7 cellular contexts compared by ENCODE assay signal in the genomic region with DNA sequence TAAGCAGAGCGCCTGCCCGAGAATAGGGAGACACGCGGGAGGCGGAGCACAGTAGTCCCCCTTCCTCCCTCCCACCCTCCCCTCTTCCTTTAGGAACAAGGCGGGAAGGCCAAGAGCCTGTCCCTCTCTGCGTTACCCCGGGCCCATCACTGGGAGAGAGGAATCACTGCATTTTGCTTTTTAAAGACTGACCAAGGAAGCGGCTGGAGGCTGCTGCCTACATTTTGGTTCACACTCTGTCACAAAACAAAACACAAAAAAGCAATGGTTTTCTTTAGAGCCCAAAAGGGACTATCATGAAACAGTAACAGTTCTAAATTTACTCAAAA. TPM values are rescaled to one million over a fixed set of nuclear protein-coding genes. Genes with fewer than 3 reads are reported as not detected.
A peak's percentile ranks its signal among the peaks of the same experiment; 100 is the strongest.
DNase-seq lines count a peak whose midpoint lies in the region; ATAC-seq and TF ChIP-seq lines count a peak whose summit lies in the region.

No MANE protein-coding gene starts in this region.

- TF ChIP-seq POLR2A in spleen (IDR thresholded peaks at IDR 0.05), result no peak

- H3K36me3 Mint-ChIP-seq in central memory CD8-positive, alpha-beta T cell (ENCODE audit: insufficient read depth), result peaks cover 15% of the 10 kb centered on the region
- H3K36me3 Mint-ChIP-seq in effector memory CD8-positive, alpha-beta T cell (ENCODE audit: insufficient read depth), result peaks cover 7% of the 10 kb centered on the region

- H3K4me3 ChIP-seq in spleen, result peak overlapping the region in 7 of 8 donors; percentile 43 to 81 (median 58)

- no peak overlapping the region for H3K27ac Mint-ChIP-seq in central memory CD8-positive, alpha-beta T cell (ENCODE audit: low read depth)
- H3K27ac Mint-ChIP-seq in effector memory CD8-positive, alpha-beta T cell, result no peak overlapping the region

- peaks cover 0 to 41% (median 8%) of the 10 kb centered on the region in 6 donors for H3K36me3 ChIP-seq in spleen

- H3K27ac ChIP-seq in spleen, result peak overlapping the region in 2 of 8 donors; percentile 45 to 49

- DNase-seq in central memory CD8-positive, alpha-beta T cell (ENCODE audit: low spot score in 2 of 2), result no peak
- no peak for DNase-seq in spleen
- no peak for DNase-seq in effector memory CD8-positive, alpha-beta T cell
- DNase-seq in GF-D8 (lab: John Stamatoyannopoulos, UW), result no peak
- DNase-seq in stimulated activated CD4-positive, alpha-beta T cell treated with anti-CD3 and anti-CD28 coated beads, Interleukin-4, amount 100 ng/mL, for 4 hours, result no peak

- 28 to 34% (median 30%) methylated on average over 9 of the region's 9 CpGs for WGBS in spleen, 5 donors

- H3K4me1 Mint-ChIP-seq in central memory CD8-positive, alpha-beta T cell, result peaks cover 7% of the 10 kb centered on the region
- peaks cover under 1 to 16% of the 10 kb centered on the region in 2 donors for H3K4me1 Mint-ChIP-seq in effector memory CD8-positive, alpha-beta T cell (ENCODE audit: low read depth in 2 of 2)

- peaks cover 0 to 21% (median 14%) of the 10 kb centered on the region in 6 donors for H3K4me1 ChIP-seq in spleen

- H3K9me3 Mint-ChIP-seq in central memory CD8-positive, alpha-beta T cell, result no peaks in the 10 kb centered on the region
- H3K9me3 Mint-ChIP-seq in effector memory CD8-positive, alpha-beta T cell, result no peaks in the 10 kb centered on the region

- H3K9me3 ChIP-seq in spleen, result no peaks in the 10 kb centered on the region

- intact Hi-C loops in spleen (cut with DNase I; ENCODE audit: low total_unique reads), result no loop called here

- H3K27me3 Mint-ChIP-seq in central memory CD8-positive, alpha-beta T cell, result no peaks in the 10 kb centered on the region
- H3K27me3 Mint-ChIP-seq in effector memory CD8-positive, alpha-beta T cell, result no peaks in the 10 kb centered on the region

- ATAC-seq in GM19397 (IDR thresholded peaks at IDR 0.05; ENCODE audit: unreplicated experiment) (peak; percentile 7), HG03175 (IDR thresholded peaks at IDR 0.05; ENCODE audit: unreplicated experiment) (peak; percentile 14)
- no peak for ATAC-seq in central memory CD8-positive, alpha-beta T cell (replicated peaks; ENCODE audit: extremely low read depth, poor library complexity, severe bottlenecking)
- no peak for ATAC-seq in effector memory CD8-positive, alpha-beta T cell (replicated peaks)

- H3K4me3 Mint-ChIP-seq in central memory CD8-positive, alpha-beta T cell, result peak overlapping the region; percentile 85
- peak overlapping the region in 1 of 2 donors; percentile 10 for H3K4me3 Mint-ChIP-seq in effector memory CD8-positive, alpha-beta T cell

- H3K27me3 ChIP-seq in spleen (replicated peaks in 1 of 7), result no peaks in the 10 kb centered on the region

- TF ChIP-seq CTCF in spleen (IDR thresholded peaks at IDR 0.05 in 8 of 11, conservative IDR thresholded peaks at IDR 0.05 in 3 of 11), result peak in 5 of 11 experiments; percentile 34 to 68 (median 49)

RNA-seq across cellular contexts. Expression of a gene that starts 19.8 kb away (rescaled TPM):
- 10 to 100 TPM; 11.5 to 18.4 (median 15.1) TPM for total RNA-seq in spleen
- 1 to 10 TPM; 7.4 to 9.1 (median 8.6) TPM for polyA plus RNA-seq in spleen

RNA-seq across cellular contexts. Expression of a gene that starts 52.7 kb away (rescaled TPM):
- 100 to 1,000 TPM; 128 to 423 (median 270) TPM for total RNA-seq in spleen
- 100 to 1,000 TPM; 225 to 412 (median 395) TPM for polyA plus RNA-seq in spleen

Comparison
In these comparisons a context has a peak if more than half of its experiments do, and no peak if none do; other contexts are left out.
1. ATAC-seq: peak in GM19397 (single experiment) and HG03175 (single experiment); none in central memory CD8-positive, alpha-beta T cell (single experiment) and effector memory CD8-positive, alpha-beta T cell (single experiment).